Comparison of ENCODE assay signal across 10 cellular contexts in genomic region chr1:165543651-165544452, GRCh38. TPM values are rescaled to one million over a fixed set of nuclear protein-coding genes. Genes with fewer than 3 reads are reported as not detected.
DNase-seq lines count a peak whose midpoint lies in the region; ATAC-seq, FAIRE-seq and TF ChIP-seq lines count a peak whose summit lies in the region.
"Had no signal": no experiment of that assay in that cellular context is flagged by ENCODE, and none has a peak within 500 bp of the region (broad histone marks: within the 10 kb centered on the region; RNA-seq: fewer than 3 reads in every experiment).

LRRC52 (plus strand) TSS chr1:165544000; CDS start chr1:165544297, 297 bp downstream.

- H3K4me3 ChIP-seq in GM23338 (peak within 1 kb of the TSS; percentile 40; the same call in 1 of the 2 replicates), pancreas (no peak within 1 kb of the TSS)

- no peaks in the 10 kb centered on the region; the same call in 2 of the 3 replicates for H3K9me3 Mint-ChIP-seq in GM23338
- no peaks in the 10 kb centered on the region for H3K9me3 Mint-ChIP-seq in activated CD4-positive, alpha-beta T cell treated with anti-CD3 and anti-CD28 coated beads, Interleukin-2, amount 10 ng/mL, durations not matched to agents 7 days and 5 days

- H3K4me1 ChIP-seq in GM23338 (ENCODE audit: insufficient read depth) (peaks cover 18% of the 10 kb centered on the region), pancreas (peaks cover 0 to 2% (median 0%) of the 10 kb centered on the region in 3 donors)

- H3K36me3 Mint-ChIP-seq in GM23338 (ENCODE audit: low read depth) = no peaks in the 10 kb centered on the region
- H3K36me3 Mint-ChIP-seq in activated CD4-positive, alpha-beta T cell treated with anti-CD3 and anti-CD28 coated beads, Interleukin-2, amount 10 ng/mL, durations not matched to agents 7 days and 5 days (ENCODE audit: low read depth) = no peaks in the 10 kb centered on the region

- H3K9me3 ChIP-seq in pancreas = no peaks in the 10 kb centered on the region
- H3K9me3 ChIP-seq: neutrophil had no signal

- CTCF ChIA-PET in activated CD4-positive, alpha-beta T cell treated with anti-CD3 and anti-CD28 coated beads, Interleukin-2, amount 10 ng/mL, durations not matched to agents 7 days and 5 days (lab: Charles Lee) = no interaction called here

- peak; percentile 97 for ATAC-seq in GM23338
- ATAC-seq in pancreas = peak; percentile 88 to 96 (median 93)

- H3F3A ChIP-seq in GM23338 (replicated peaks; ENCODE audit: low read depth) = no peaks in the 10 kb centered on the region

- H2AFZ ChIP-seq in GM23338 = peak within 1 kb of the TSS; percentile 88

- no peaks in the 10 kb centered on the region for H3K79me2 ChIP-seq in GM23338 (replicated peaks; ENCODE audit: insufficient read depth)

- no peaks in the 10 kb centered on the region for H3K9me2 ChIP-seq in GM23338 (ENCODE audit: insufficient read depth)

- intact Hi-C loops in head of caudate nucleus (cut with DNase I) (no loop called here), pancreas (cut with DNase I) (no loop called here)

- no peak within 1 kb of the TSS; the same call in 1 of the 2 replicates for H3K27ac Mint-ChIP-seq in GM23338
- no peak within 1 kb of the TSS for H3K27ac Mint-ChIP-seq in activated CD4-positive, alpha-beta T cell treated with anti-CD3 and anti-CD28 coated beads, Interleukin-2, amount 10 ng/mL, durations not matched to agents 7 days and 5 days

- peaks cover 16% of the 10 kb centered on the region; the same call in 2 of the 3 replicates for H3K4me1 Mint-ChIP-seq in GM23338
- H3K4me1 Mint-ChIP-seq in activated CD4-positive, alpha-beta T cell treated with anti-CD3 and anti-CD28 coated beads, Interleukin-2, amount 10 ng/mL, durations not matched to agents 7 days and 5 days = no peaks in the 10 kb centered on the region

- H3K4me2 ChIP-seq in GM23338 = peak within 1 kb of the TSS; percentile 64

- no peak for FAIRE-seq in pancreas (lab: Jason Lieb, UNC)

- POLR2A ChIA-PET in activated CD4-positive, alpha-beta T cell treated with anti-CD3 and anti-CD28 coated beads, Interleukin-2, amount 10 ng/mL, durations not matched to agents 7 days and 5 days (lab: Charles Lee) = no interaction called here

- H3K27ac ChIP-seq in GM23338 (ENCODE audit: low read depth) (no peak within 1 kb of the TSS), pancreas (peak within 1 kb of the TSS in 1 of 4 donors; percentile 36)
- H3K27ac ChIP-seq: neutrophil had no signal

- no peaks in the 10 kb centered on the region for H3K36me3 ChIP-seq in GM23338 (ENCODE audit: insufficient read depth)
- no peaks in the 10 kb centered on the region for H3K36me3 ChIP-seq in pancreas
- H3K36me3 ChIP-seq: neutrophil had no signal

- H4K20me1 ChIP-seq in GM23338 (replicated peaks; ENCODE audit: insufficient read depth) = no peaks in the 10 kb centered on the region

- H3K27me3 Mint-ChIP-seq in GM23338 (ENCODE audit: insufficient read depth, low read depth, poor library complexity) = peaks cover 7% of the 10 kb centered on the region
- H3K27me3 Mint-ChIP-seq in activated CD4-positive, alpha-beta T cell treated with anti-CD3 and anti-CD28 coated beads, Interleukin-2, amount 10 ng/mL, durations not matched to agents 7 days and 5 days = peaks cover 39% of the 10 kb centered on the region

- no peak for TF ChIP-seq CTCF in GM23338 (conservative IDR thresholded peaks at IDR 0.05; ENCODE audit: low read depth in 2 of 2)
- TF ChIP-seq CTCF in pancreas (IDR thresholded peaks at IDR 0.05) = no peak

- peak; percentile 68 for DNase-seq in GM23338 (ENCODE audit: low spot score)
- peak; percentile 91 for DNase-seq in NCI-H2196 (lab: John Stamatoyannopoulos, UW; ENCODE audit: unreplicated experiment)
- peak in 41 of 42 donors; percentile 14 to 79 (median 58) for DNase-seq in head of caudate nucleus
- DNase-seq in pancreas = peak; percentile 69 to 90 (median 84)
- no peak for DNase-seq in NCI-H1930 (lab: John Stamatoyannopoulos, UW)
- DNase-seq in mesenteric fat pad (ENCODE audit: low spot score) = no peak
- no peak for DNase-seq in T1000 (lab: John Stamatoyannopoulos, UW)
- DNase-seq in activated CD4-positive, alpha-beta T cell treated with anti-CD3 and anti-CD28 coated beads, Interleukin-2, amount 10 ng/mL, durations not matched to agents 7 days and 5 days = no peak

- H3K4me3 Mint-ChIP-seq in GM23338 = no peak within 1 kb of the TSS
- H3K4me3 Mint-ChIP-seq in activated CD4-positive, alpha-beta T cell treated with anti-CD3 and anti-CD28 coated beads, Interleukin-2, amount 10 ng/mL, durations not matched to agents 7 days and 5 days = no peak within 1 kb of the TSS

- 13 to 14% methylated on average over 12 of the region's 12 CpGs for WGBS in pancreas, 2 donors

- H3K27me3 ChIP-seq in GM23338 (ENCODE audit: insufficient read depth) (peaks cover 8% of the 10 kb centered on the region), pancreas (no peaks in the 10 kb centered on the region)

TF ChIP-seq in GM23338, 12 proteins besides CTCF, POLR2A, EP300 and RAD21:
- 0 out of 2 replicates have a peak, but pooled peaks have one; percentile 6 for TF ChIP-seq ZNF462 (CRISPR knock-in tag; IDR thresholded peaks at IDR 0.05)
- peak; percentile 66 for TF ChIP-seq CREB1 (CRISPR knock-in tag; IDR thresholded peaks at IDR 0.05; ENCODE audit: low read depth)
- TF ChIP-seq ZNF114 (CRISPR knock-in tag; IDR thresholded peaks at IDR 0.05) = no peak
- TF ChIP-seq EZH2phosphoT487 (IDR thresholded peaks at IDR 0.05; ENCODE audit: unreplicated experiment) = no peak
- no peak for TF ChIP-seq STAT1 (IDR thresholded peaks at IDR 0.05; ENCODE audit: unreplicated experiment)

RNA-seq across cellular contexts. Expression of gene LRRC52, which starts in this region (rescaled TPM):
- total RNA-seq in GM23338 (2014; rRNA removed; shearing (Covaris generic)) = not detected in 2 replicates
- not detected in 2 replicates for polyA plus RNA-seq in GM23338 (2016; fragmentation: Nextera tagmentation; extraction: Ambion mirVana)
- total RNA-seq in pancreas = not detected
- not detected for polyA plus RNA-seq in pancreas
- total RNA-seq in mesenteric fat pad = not detected
- not detected for total RNA-seq in activated CD4-positive, alpha-beta T cell treated with anti-CD3 and anti-CD28 coated beads, Interleukin-2, amount 10 ng/mL, durations not matched to agents 7 days and 5 days
- polyA plus RNA-seq: esophagus had no signal

Comparison
In these comparisons a context has a peak if more than half of its experiments do, and no peak if none do; other contexts are left out.
1. Peak in DNase-seq, ATAC-seq, H3K4me3 ChIP-seq and H3K4me2 ChIP-seq in GM23338; RNA of the gene not detected or under 1 TPM.
2. Peak in DNase-seq and ATAC-seq in pancreas; RNA of the gene not detected or under 1 TPM.
3. DNase-seq: peak in NCI-H2196 (single experiment) and head of caudate nucleus (41 of 42); none in NCI-H1930 (0 of 2), mesenteric fat pad (single experiment), T1000 (single experiment) and activated CD4-positive, alpha-beta T cell treated with anti-CD3 and anti-CD28 coated beads, Interleukin-2, amount 10 ng/mL, durations not matched to agents 7 days and 5 days (single experiment).